In the genomic region with DNA sequence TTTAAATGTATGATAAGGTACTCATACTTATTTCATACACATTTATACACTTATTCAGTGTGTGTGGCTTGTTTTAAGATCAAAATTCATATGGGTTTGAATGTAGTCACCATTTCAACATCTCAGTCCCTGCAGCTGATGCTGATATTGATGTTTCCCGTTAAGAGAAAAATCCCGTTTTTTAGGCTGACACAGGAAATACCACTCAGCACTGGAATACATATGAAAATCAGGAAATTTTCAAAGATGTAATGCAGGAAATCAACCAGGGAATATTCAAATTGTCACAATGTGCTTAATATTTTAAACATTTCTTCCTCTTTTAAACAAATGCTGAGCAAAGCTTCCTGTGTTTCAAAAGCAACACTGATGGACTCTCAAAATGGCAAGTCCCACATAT, we compare ENCODE assay signal across 2 cellular contexts.
TF ChIP-seq lines count a peak whose summit lies in the region.

No MANE protein-coding gene starts in this region.

TF ChIP-seq in GM12891, 5 proteins besides CTCF, POLR2A, EP300 and RAD21:
- TF ChIP-seq TAF1 (IDR thresholded peaks at IDR 0.05; ENCODE audit: low read depth, low read length), result no peak
- no peak for TF ChIP-seq POU2F2 (IDR thresholded peaks at IDR 0.05; ENCODE audit: low read depth, low read length)
- TF ChIP-seq SPI1 (IDR thresholded peaks at IDR 0.05; ENCODE audit: low read depth, low read length), result no peak

TF ChIP-seq in endothelial cell of umbilical vein, 7 proteins besides CTCF, POLR2A, EP300 and RAD21:
- TF ChIP-seq FOS (IDR thresholded peaks at IDR 0.05; ENCODE audit: borderline replicate concordance, insufficient read depth, low read length), result no peak
- TF ChIP-seq POLR2AphosphoS5 (IDR thresholded peaks at IDR 0.05; ENCODE audit: insufficient read depth, low read depth, low read length), result no peak
- no peak for TF ChIP-seq JUN (IDR thresholded peaks at IDR 0.05; ENCODE audit: borderline replicate concordance, insufficient read depth, insufficient read length, low read depth)
- TF ChIP-seq, protein P1, sequence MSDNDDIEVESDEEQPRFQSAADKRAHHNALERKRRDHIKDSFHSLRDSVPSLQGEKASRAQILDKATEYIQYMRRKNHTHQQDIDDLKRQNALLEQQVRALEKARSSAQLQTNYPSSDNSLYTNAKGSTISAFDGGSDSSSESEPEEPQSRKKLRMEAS (IDR thresholded peaks at IDR 0.05; ENCODE audit: insufficient read depth, insufficient read length), result no peak
- TF ChIP-seq MYC (IDR thresholded peaks at IDR 0.05; ENCODE audit: low read depth, low read length), result no peak
- TF ChIP-seq GATA2 (IDR thresholded peaks at IDR 0.05; ENCODE audit: insufficient read depth, insufficient read length, low read depth, low read length), result no peak
- TF ChIP-seq EZH2 (IDR thresholded peaks at IDR 0.05; ENCODE audit: borderline replicate concordance, low read depth, low read length, severe bottlenecking), result no peak
TF ChIP-seq in endothelial cell of umbilical vein: peak in this region for 0.
